ENCODE assay signal across 8 cellular contexts in the genomic region with DNA sequence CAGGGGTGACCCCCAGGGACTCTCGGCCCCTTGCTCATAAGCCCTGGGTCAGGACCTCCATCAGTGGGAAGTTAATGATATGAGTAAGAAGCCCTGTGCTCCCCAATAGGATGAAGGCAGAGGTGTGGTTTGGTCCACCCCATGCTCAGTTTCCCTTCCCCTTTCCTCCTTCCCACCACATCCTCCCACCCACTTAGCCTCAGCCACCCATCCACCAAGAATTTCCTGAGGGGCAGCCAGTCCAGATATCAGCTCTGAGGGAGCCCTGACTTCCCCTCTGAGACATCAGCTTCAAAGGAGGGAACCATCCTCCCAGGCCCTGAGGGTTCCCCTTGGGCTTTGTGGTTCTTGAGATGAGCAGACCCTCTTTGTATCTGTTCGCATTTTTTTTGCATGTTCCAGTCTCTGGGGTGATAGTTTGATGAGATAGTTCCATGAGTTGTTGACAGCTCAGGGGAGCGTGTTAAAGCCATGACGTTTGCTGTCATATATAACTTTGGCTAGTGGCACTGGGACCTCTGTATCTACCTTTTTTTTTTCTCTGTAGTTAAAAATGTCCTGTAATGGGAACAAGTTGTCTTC.
DNase-seq lines count a peak whose midpoint lies in the region; ATAC-seq and TF ChIP-seq lines count a peak whose summit lies in the region.

No MANE protein-coding gene starts in this region.

- H3K4me1 Mint-ChIP-seq in T-helper 2 cell treated with Interferon-gamma antibody and Interleukin-4, amounts not matched to agents 5 μg/mL and 100 μg/mL, for 36 hours (ENCODE audit: low read depth) = peaks cover 21% of the 10 kb centered on the region
- H3K4me1 Mint-ChIP-seq in naive thymus-derived CD4-positive, alpha-beta T cell = peaks cover 30 to 65% (median 55%) of the 10 kb centered on the region in 7 donors

- no peak overlapping the region for H3K4me3 ChIP-seq in naive thymus-derived CD4-positive, alpha-beta T cell (ENCODE audit: low read length)
- H3K4me3 ChIP-seq in vagina = no peak overlapping the region

- no peaks in the 10 kb centered on the region for H3K27me3 Mint-ChIP-seq in T-helper 2 cell treated with Interferon-gamma antibody and Interleukin-4, amounts not matched to agents 5 μg/mL and 100 μg/mL, for 36 hours (ENCODE audit: low read depth)
- H3K27me3 Mint-ChIP-seq in naive thymus-derived CD4-positive, alpha-beta T cell = no peaks in the 10 kb centered on the region

- DNase-seq in Right ventricle myocardium superior (no peak), cardiac septum (ENCODE audit: low spot score) (no peak), vagina (ENCODE audit: extremely low spot score in 2 of 2) (no peak), DMS 273 (lab: John Stamatoyannopoulos, UW; ENCODE audit: unreplicated experiment) (no peak), epidermal melanocyte (ENCODE audit: insufficient read length, low spot score) (no peak)
- peak; percentile 84 for DNase-seq in T-helper 2 cell treated with Interferon-gamma antibody and Interleukin-4, amounts not matched to agents 5 μg/mL and 100 μg/mL, for 36 hours (ENCODE audit: low spot score)
- DNase-seq in naive thymus-derived CD4-positive, alpha-beta T cell = peak in 1 of 9 donors; percentile 70

- no peak for TF ChIP-seq CTCF in vagina (IDR thresholded peaks at IDR 0.05)

- H3K36me3 Mint-ChIP-seq in T-helper 2 cell treated with Interferon-gamma antibody and Interleukin-4, amounts not matched to agents 5 μg/mL and 100 μg/mL, for 36 hours (ENCODE audit: low read depth) = peaks cover 70% of the 10 kb centered on the region
- H3K36me3 Mint-ChIP-seq in naive thymus-derived CD4-positive, alpha-beta T cell = peaks cover 0 to 74% (median 49%) of the 10 kb centered on the region in 5 donors

- no peak overlapping the region for H3K4me3 Mint-ChIP-seq in T-helper 2 cell treated with Interferon-gamma antibody and Interleukin-4, amounts not matched to agents 5 μg/mL and 100 μg/mL, for 36 hours
- H3K4me3 Mint-ChIP-seq in naive thymus-derived CD4-positive, alpha-beta T cell = peak overlapping the region in 1 of 10 donors; percentile 8

- intact Hi-C loops in Right ventricle myocardium superior (cut with DNase I) = no loop called here
- intact Hi-C loops in cardiac septum (cut with DNase I) = no loop called here
- intact Hi-C loops in naive thymus-derived CD4-positive, alpha-beta T cell (cut with micrococcal nuclease) = no loop called here
- intact Hi-C loops in vagina (cut with DNase I) = no loop called here

- H3K27ac Mint-ChIP-seq in T-helper 2 cell treated with Interferon-gamma antibody and Interleukin-4, amounts not matched to agents 5 μg/mL and 100 μg/mL, for 36 hours = peak overlapping the region; percentile 39
- H3K27ac Mint-ChIP-seq in naive thymus-derived CD4-positive, alpha-beta T cell = peak overlapping the region; percentile 8 to 94 (median 67)

- H3K4me1 ChIP-seq in naive thymus-derived CD4-positive, alpha-beta T cell (ENCODE audit: control insufficient read depth in 2 of 2, insufficient read depth in 2 of 2, low read length in 2 of 2) = peaks cover 19 to 35% of the 10 kb centered on the region in 2 donors
- peaks cover 9% of the 10 kb centered on the region for H3K4me1 ChIP-seq in vagina

- peak overlapping the region; percentile 45 for H3K27ac ChIP-seq in naive thymus-derived CD4-positive, alpha-beta T cell (ENCODE audit: low read depth, low read length)
- no peak overlapping the region for H3K27ac ChIP-seq in vagina

- peaks cover 0 to 90% (median 33%) of the 10 kb centered on the region in 3 experiments for H3K36me3 ChIP-seq in naive thymus-derived CD4-positive, alpha-beta T cell (ENCODE audit: control insufficient read depth in 2 of 3, insufficient read depth in 3 of 3, low read length in 3 of 3)
- peaks cover 0 to 9% of the 10 kb centered on the region in 2 donors for H3K36me3 ChIP-seq in vagina

- no peaks in the 10 kb centered on the region for H3K27me3 ChIP-seq in naive thymus-derived CD4-positive, alpha-beta T cell (ENCODE audit: control insufficient read depth in 2 of 2, insufficient read depth in 2 of 2, low read length in 2 of 2)
- no peaks in the 10 kb centered on the region for H3K27me3 ChIP-seq in vagina

- H3K9me3 ChIP-seq in naive thymus-derived CD4-positive, alpha-beta T cell (ENCODE audit: control insufficient read depth in 2 of 3, low read length in 3 of 3) = no peaks in the 10 kb centered on the region
- H3K9me3 ChIP-seq in vagina = no peaks in the 10 kb centered on the region

- no peak for TF ChIP-seq POLR2A in vagina (IDR thresholded peaks at IDR 0.05)

- no peaks in the 10 kb centered on the region for H3K9me3 Mint-ChIP-seq in T-helper 2 cell treated with Interferon-gamma antibody and Interleukin-4, amounts not matched to agents 5 μg/mL and 100 μg/mL, for 36 hours
- H3K9me3 Mint-ChIP-seq in naive thymus-derived CD4-positive, alpha-beta T cell = peaks cover 0 to 5% (median 0%) of the 10 kb centered on the region in 11 donors

- ATAC-seq in Right ventricle myocardium superior (ENCODE audit: poor library complexity) (peak; percentile 14), HG02970 (IDR thresholded peaks at IDR 0.05; ENCODE audit: low FRiP score, unreplicated experiment) (peak; percentile 73)
- ATAC-seq in naive thymus-derived CD4-positive, alpha-beta T cell = peak; percentile 34

- POLR2A ChIA-PET in naive thymus-derived CD4-positive, alpha-beta T cell (lab: Charles Lee) = interaction anchor here (0.9 to 1.7 kb wide), 4 partner anchors 8 to 142 kb away, joined by 3 to 10 read pairs (median 4); no protein-coding TSS in a partner anchor

- CTCF ChIA-PET in naive thymus-derived CD4-positive, alpha-beta T cell (lab: Charles Lee) = interaction anchor here (1.4 to 2.0 kb wide), 2 partner anchors 64 to 66 kb away, joined by 4 to 8 read pairs; no protein-coding TSS in a partner anchor

Comparison
In these comparisons a context has a peak if more than half of its experiments do, and no peak if none do; other contexts are left out.
1. ATAC-seq: peak in every context shown above with its lines; median percentile 73 in HG02970; 34 in naive thymus-derived CD4-positive, alpha-beta T cell; 14 in Right ventricle myocardium superior.